In the genomic region with DNA sequence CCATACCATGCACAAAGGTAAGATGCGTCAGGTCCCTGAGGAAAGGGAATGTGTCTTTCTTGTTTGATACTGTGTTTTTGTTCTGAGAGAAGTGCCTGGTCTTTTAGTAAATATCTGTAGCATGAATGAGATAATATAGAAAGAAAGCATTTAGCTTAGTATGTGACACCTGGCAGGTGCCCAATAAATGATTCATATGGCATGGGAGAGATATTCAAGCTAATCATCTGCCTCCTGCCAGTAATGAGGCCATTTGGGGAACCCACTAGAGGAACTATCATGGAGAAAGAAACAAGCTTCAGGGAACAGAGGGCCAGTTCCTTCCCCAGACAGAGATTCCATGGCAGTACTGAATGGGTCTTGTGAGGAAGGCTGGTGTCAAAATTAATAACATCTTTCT, we compare ENCODE assay signal across 26 cellular contexts.
A peak's percentile ranks its signal among the peaks of the same experiment; 100 is the strongest.
DNase-seq lines count a peak whose midpoint lies in the region; ATAC-seq, FAIRE-seq and TF ChIP-seq lines count a peak whose summit lies in the region.
"Had no signal": no experiment of that assay in that cellular context is flagged by ENCODE, and none has a peak within 500 bp of the region (broad histone marks: within the 10 kb centered on the region; RNA-seq: fewer than 3 reads in every experiment).

No MANE protein-coding gene starts in this region.

- H3K4me1 ChIP-seq in breast epithelium (no peaks in the 10 kb centered on the region), SK-N-SH (ENCODE audit: control insufficient read depth in 1 of 2, insufficient read depth in 2 of 2, low read depth in 1 of 2, low read length in 1 of 2) (peaks cover 0 to 4% of the 10 kb centered on the region in 2 experiments; a peak in 2 of 4 replicates), fibroblast of lung (ENCODE audit: control insufficient read depth, extremely low read depth, insufficient read depth, low read length) (no peaks in the 10 kb centered on the region), heart right ventricle (no peaks in the 10 kb centered on the region), pancreas (no peaks in the 10 kb centered on the region)
- H3K4me1 ChIP-seq: gastrocnemius medialis, left lung, right atrium auricular region had no signal

- TF ChIP-seq POLR2A in breast epithelium (IDR thresholded peaks at IDR 0.05), result no peak

- no peaks in the 10 kb centered on the region for H3F3A ChIP-seq in SK-N-SH (replicated peaks; ENCODE audit: insufficient read depth)

- POLR2A ChIA-PET in MCF 10A (lab: Yijun Ruan, JAX) (interaction anchor here (0.6 kb wide), 1 partner anchor 17 kb away, joined by 3 read pairs; no protein-coding TSS in a partner anchor), SK-N-SH (lab: Yijun Ruan, JAX) (no interaction called here)

- H3K27ac Mint-ChIP-seq in MCF 10A (ENCODE audit: low read depth, unreplicated experiment), result no peak overlapping the region
- H3K27ac Mint-ChIP-seq: activated CD8-positive, alpha-beta T cell treated with anti-CD3 and anti-CD28 coated beads for 36 hours; activated naive CD4-positive, alpha-beta T cell treated with anti-CD3 and anti-CD28 coated beads, Interleukin-2, amount 50 U/mL, for 72 hours; CD8-positive, alpha-beta T cell; stimulated activated naive CD8-positive, alpha-beta T cell treated with anti-CD3 and anti-CD28 coated beads, Interleukin-15, Interleukin-2, amounts not matched to agents 100 ng/mL and 50 ng/mL, for 24 hours; type B pancreatic cell had no signal

- H2AFZ ChIP-seq in SK-N-SH (ENCODE audit: low read depth) (no peak overlapping the region), fibroblast of lung (ENCODE audit: low read length) (no peak overlapping the region)

- H3K4me3 Mint-ChIP-seq in MCF 10A (ENCODE audit: unreplicated experiment), result no peak overlapping the region
- H3K4me3 Mint-ChIP-seq: activated CD8-positive, alpha-beta T cell treated with anti-CD3 and anti-CD28 coated beads for 36 hours; activated T-cell treated with anti-CD3 and anti-CD28 coated beads, Interleukin-2, amount 50 U/mL, for 4 hours; CD8-positive, alpha-beta T cell; central memory CD8-positive, alpha-beta T cell; stimulated activated naive CD8-positive, alpha-beta T cell treated with anti-CD3 and anti-CD28 coated beads, Interleukin-15, Interleukin-2, amounts not matched to agents 100 ng/mL and 50 ng/mL, for 24 hours; type B pancreatic cell had no signal

- H3K9ac ChIP-seq in SK-N-SH (no peak overlapping the region), fibroblast of lung (ENCODE audit: insufficient read depth, low read length) (no peak overlapping the region)

- no peak overlapping the region for H3K27ac ChIP-seq in breast epithelium
- no peak overlapping the region for H3K27ac ChIP-seq in SK-N-SH (ENCODE audit: low read depth in 2 of 2, low read length in 1 of 2)
- H3K27ac ChIP-seq in fibroblast of lung (ENCODE audit: insufficient read depth, low read length), result no peak overlapping the region
- H3K27ac ChIP-seq in heart right ventricle, result no peak overlapping the region
- H3K27ac ChIP-seq in pancreas, result no peak overlapping the region
- H3K27ac ChIP-seq: gastrocnemius medialis, left lung, neutrophil, right atrium auricular region, WERI-Rb-1 had no signal

- H3K4me1 Mint-ChIP-seq in MCF 10A (ENCODE audit: insufficient read depth, unreplicated experiment), result peaks cover 5% of the 10 kb centered on the region
- H3K4me1 Mint-ChIP-seq: central memory CD8-positive, alpha-beta T cell had no signal

- ATAC-seq in heart right ventricle (no peak), pancreas (no peak)
- ATAC-seq: activated CD8-positive, alpha-beta T cell treated with anti-CD3 and anti-CD28 coated beads for 36 hours; activated naive CD4-positive, alpha-beta T cell treated with anti-CD3 and anti-CD28 coated beads, Interleukin-2, amount 50 U/mL, for 72 hours; activated T-cell treated with anti-CD3 and anti-CD28 coated beads, Interleukin-2, amount 50 U/mL, for 4 hours; CD8-positive, alpha-beta T cell; gastrocnemius medialis; HepG2; left lung had no signal

- H4K20me1 ChIP-seq in SK-N-SH (ENCODE audit: insufficient read depth) (no peaks in the 10 kb centered on the region), fibroblast of lung (ENCODE audit: control insufficient read depth, extremely low read depth, insufficient read depth, low read length) (no peaks in the 10 kb centered on the region)

- no peaks in the 10 kb centered on the region for H3K27me3 ChIP-seq in breast epithelium
- no peaks in the 10 kb centered on the region for H3K27me3 ChIP-seq in SK-N-SH (ENCODE audit: insufficient read depth)
- no peaks in the 10 kb centered on the region for H3K27me3 ChIP-seq in fibroblast of lung (ENCODE audit: control insufficient read depth, insufficient read depth, low read length)
- H3K27me3 ChIP-seq in heart right ventricle, result no peaks in the 10 kb centered on the region
- H3K27me3 ChIP-seq in pancreas, result no peaks in the 10 kb centered on the region
- H3K27me3 ChIP-seq: gastrocnemius medialis, left lung, neutrophil, right atrium auricular region had no signal

- H3K4me2 ChIP-seq in SK-N-SH (peak overlapping the region; percentile 13; the same call in 1 of the 2 replicates), fibroblast of lung (ENCODE audit: extremely low read depth, insufficient read depth, low read length) (no peak overlapping the region)

- H3K4me3 ChIP-seq in breast epithelium (no peak overlapping the region), SK-N-SH (ENCODE audit: low read depth in 2 of 2, low read length in 1 of 2) (no peak overlapping the region), fibroblast of lung (replicated peaks in 1 of 4; ENCODE audit: control extremely low read depth in 1 of 4, insufficient read depth in 1 of 4, low read depth in 3 of 4, low read length in 4 of 4) (no peak overlapping the region), heart right ventricle (no peak overlapping the region), pancreas (no peak overlapping the region)
- H3K4me3 ChIP-seq: gastrocnemius medialis, left lung, right atrium auricular region had no signal

- intact Hi-C loops in MCF 10A (cut with micrococcal nuclease) (no loop called here), breast epithelium (cut with DNase I; ENCODE audit: low total_unique reads) (no loop called here), heart right ventricle (cut with DNase I) (no loop called here), cardiac septum (cut with DNase I) (no loop called here), pancreas (cut with DNase I) (no loop called here)

- TF ChIP-seq CTCF in MCF 10A (IDR thresholded peaks at IDR 0.05; ENCODE audit: unreplicated experiment), result no peak
- no peak for TF ChIP-seq CTCF in breast epithelium (IDR thresholded peaks at IDR 0.05)
- TF ChIP-seq CTCF in SK-N-SH (IDR thresholded peaks at IDR 0.05), result no peak
- TF ChIP-seq CTCF in fibroblast of lung (conservative IDR thresholded peaks at IDR 0.05 in 1 of 2, IDR thresholded peaks at IDR 0.05 in 1 of 2; ENCODE audit: low read depth in 1 of 2, low read length in 2 of 2), result no peak
- TF ChIP-seq CTCF in heart right ventricle (IDR thresholded peaks at IDR 0.05), result no peak
- TF ChIP-seq CTCF in pancreas (IDR thresholded peaks at IDR 0.05), result no peak

- no peak for TF ChIP-seq EP300 in SK-N-SH (IDR thresholded peaks at IDR 0.05; ENCODE audit: borderline replicate concordance in 1 of 2, low read depth in 1 of 2, low read length in 1 of 2)

- H3K79me2 ChIP-seq in SK-N-SH (ENCODE audit: insufficient read depth) (no peaks in the 10 kb centered on the region), fibroblast of lung (ENCODE audit: control insufficient read depth, insufficient read depth, low read length) (no peaks in the 10 kb centered on the region)

- 91% methylated on average over 1 of the region's 1 CpG for WGBS in SK-N-SH (ENCODE audit: low lambda C conversion rate)
- WGBS in heart right ventricle, 2 donors, result 97 to 100% methylated on average over 1 of the region's 1 CpG
- 96 to 98% methylated on average over 1 of the region's 1 CpG for WGBS in pancreas, 2 donors

- no peaks in the 10 kb centered on the region for H3K27me3 Mint-ChIP-seq in MCF 10A (ENCODE audit: insufficient read depth, unreplicated experiment)
- H3K27me3 Mint-ChIP-seq: central memory CD8-positive, alpha-beta T cell; stimulated activated naive CD8-positive, alpha-beta T cell treated with anti-CD3 and anti-CD28 coated beads, Interleukin-15, Interleukin-2, amounts not matched to agents 100 ng/mL and 50 ng/mL, for 24 hours; type B pancreatic cell had no signal

- no peak for FAIRE-seq in pancreas (lab: Jason Lieb, UNC)
- FAIRE-seq: HepG2 had no signal

- no peaks in the 10 kb centered on the region for H3K36me3 ChIP-seq in breast epithelium
- no peaks in the 10 kb centered on the region for H3K36me3 ChIP-seq in SK-N-SH (replicated peaks in 1 of 2; ENCODE audit: control insufficient read depth in 1 of 2, insufficient read depth in 2 of 2, low read length in 1 of 2)
- no peaks in the 10 kb centered on the region for H3K36me3 ChIP-seq in fibroblast of lung (ENCODE audit: control insufficient read depth, insufficient read depth, low read length)
- H3K36me3 ChIP-seq in heart right ventricle, result no peaks in the 10 kb centered on the region
- H3K36me3 ChIP-seq in pancreas, result no peaks in the 10 kb centered on the region
- H3K36me3 ChIP-seq: gastrocnemius medialis, left lung, neutrophil, right atrium auricular region had no signal

- CTCF ChIA-PET in MCF 10A (lab: Yijun Ruan, JAX), result interaction anchor here (0.7 kb wide), 1 partner anchor 559 kb away, joined by 4 read pairs; no protein-coding TSS in a partner anchor
- CTCF ChIA-PET in SK-N-SH (lab: Yijun Ruan, JAX), result interaction anchor here (0.7 kb wide), 1 partner anchor 11 kb away, joined by 3 read pairs; no protein-coding TSS in a partner anchor

- H3K9me3 ChIP-seq in breast epithelium (peaks cover 4 to 9% of the 10 kb centered on the region in 2 donors), SK-N-SH (no peaks in the 10 kb centered on the region), fibroblast of lung (ENCODE audit: control insufficient read depth, insufficient read depth, low read depth, low read length) (no peaks in the 10 kb centered on the region), heart right ventricle (peaks cover 0 to 17% (median 5%) of the 10 kb centered on the region in 11 donors), pancreas (no peaks in the 10 kb centered on the region)
- H3K9me3 ChIP-seq: gastrocnemius medialis, neutrophil had no signal

- DNase-seq in MCF 10A (ENCODE audit: unreplicated experiment) (peak; percentile 65), breast epithelium (ENCODE audit: low spot score in 2 of 2) (no peak), SK-N-SH (no peak), fibroblast of lung (ENCODE audit: low read depth in 2 of 2) (peak; percentile 62 to 67), heart right ventricle (no peak), cardiac septum (ENCODE audit: low spot score) (no peak), GF-D8 (lab: John Stamatoyannopoulos, UW) (no peak), pancreas (no peak)
- DNase-seq: ACHN; activated CD8-positive, alpha-beta T cell treated with anti-CD3 and anti-CD28 coated beads for 36 hours; activated T-cell treated with anti-CD3 and anti-CD28 coated beads, Interleukin-2, amount 50 U/mL, for 4 hours; CD8-positive, alpha-beta T cell; effector memory CD4-positive, alpha-beta T cell; gastrocnemius medialis; left lung; MV-4-11; NK-92 treated with Interleukin-12 subunit alpha and Interleukin-12 subunit beta, amount 100 ng/mL, for 24 hours; T-helper 1 cell; WERI-Rb-1 had no signal

- no peak for TF ChIP-seq RAD21 in SK-N-SH (IDR thresholded peaks at IDR 0.05; ENCODE audit: low read length)

- no TSS peak for BruUV-seq in MCF 10A (replicated peaks; lab: Mats Ljungman, UMichigan)

- no peaks in the 10 kb centered on the region for H3K36me3 Mint-ChIP-seq in MCF 10A (ENCODE audit: insufficient read depth, unreplicated experiment)
- H3K36me3 Mint-ChIP-seq: CD8-positive, alpha-beta T cell had no signal

- peaks cover 15% of the 10 kb centered on the region for H3K9me3 Mint-ChIP-seq in MCF 10A (ENCODE audit: unreplicated experiment)
- H3K9me3 Mint-ChIP-seq: central memory CD8-positive, alpha-beta T cell had no signal

- no peaks in the 10 kb centered on the region for H3K9me2 ChIP-seq in SK-N-SH

Comparison
In these comparisons a context has a peak if more than half of its experiments do, and no peak if none do; other contexts are left out.
1. DNase-seq: peak in MCF 10A (single experiment) and fibroblast of lung (2 of 2); none in breast epithelium (0 of 2), SK-N-SH (single experiment), heart right ventricle (0 of 2), cardiac septum (single experiment), GF-D8 (single experiment) and pancreas (0 of 6).